In genomic region chr6:54602591-54602990, GRCh38 we compare ENCODE assay signal across 22 cellular contexts.
DNase-seq lines count a peak whose midpoint lies in the region; ATAC-seq and TF ChIP-seq lines count a peak whose summit lies in the region.
"Had no signal": no experiment of that assay in that cellular context is flagged by ENCODE, and none has a peak within 500 bp of the region (broad histone marks: within the 10 kb centered on the region; RNA-seq: fewer than 3 reads in every experiment).

No MANE protein-coding gene starts in this region.

- H3K9me3 Mint-ChIP-seq in stimulated activated memory B cell treated with anti-CD40 and anti-IgM and Interleukin-4, amounts not matched to agents 10 μg/mL and 1 μg/mL and 100 μg/mL, for 72 hours, result peaks cover 2% of the 10 kb centered on the region
- H3K9me3 Mint-ChIP-seq: GM23338, HFFc6 had no signal

- DNase-seq in HFF-Myc (ENCODE audit: extremely low read depth, low read depth) (peak; percentile 49), SK-MEL-5 (ENCODE audit: low read depth, low spot score) (peak; percentile 50), fibroblast of mammary gland (ENCODE audit: low read depth) (peak; percentile 13), AG20443 (ENCODE audit: low spot score) (no peak), hepatic stellate cell (ENCODE audit: low spot score) (no peak)
- no peak for DNase-seq in activated CD4-positive, alpha-beta T cell treated with anti-CD3 and anti-CD28 coated beads for 48 hours
- DNase-seq: AML-193; BE2C; Calu3; CD4-positive, alpha-beta T cell; CD8-positive, alpha-beta memory T cell; DMS53; DMS79 treated with DMSO at 0.1 percent for 48 hours; GF-D8; H9; HFFc6 had no signal

- no peak overlapping the region for H3K4me3 Mint-ChIP-seq in stimulated activated memory B cell treated with anti-CD40 and anti-IgM and Interleukin-4, amounts not matched to agents 10 μg/mL and 1 μg/mL and 100 μg/mL, for 72 hours
- H3K4me3 Mint-ChIP-seq: CD14-positive monocyte; CD4-positive, alpha-beta T cell; CD8-positive, alpha-beta memory T cell; GM23338; H9; HFFc6 had no signal

- H3K4me3 ChIP-seq in HFF-Myc (replicated peaks; ENCODE audit: low read depth, low read length) (no peak overlapping the region), fibroblast of mammary gland (ENCODE audit: control insufficient read depth, low read depth, low read length) (no peak overlapping the region)
- H3K4me3 ChIP-seq: BLaER1 treated with 17β-estradiol and CSF1 and Interleukin-3, amounts not matched to agents 10 nM and 100 nM; GM23338 had no signal

- in situ Hi-C loops in SK-MEL-5 (cut with HindIII; ENCODE audit: low pct_unique_long_range_greater_than_20kb, low sequenced_read_pairs), result no loop called here

- ATAC-seq in stimulated activated memory B cell treated with anti-CD40 and anti-IgM and Interleukin-4, amounts not matched to agents 10 μg/mL and 1 μg/mL and 100 μg/mL, for 72 hours, result peak; percentile 36
- no peak for ATAC-seq in GM21423 (IDR thresholded peaks at IDR 0.05; ENCODE audit: unreplicated experiment)
- ATAC-seq: GM23338, HCT116 had no signal

- no peaks in the 10 kb centered on the region for H3K36me3 Mint-ChIP-seq in stimulated activated memory B cell treated with anti-CD40 and anti-IgM and Interleukin-4, amounts not matched to agents 10 μg/mL and 1 μg/mL and 100 μg/mL, for 72 hours
- H3K36me3 Mint-ChIP-seq: CD14-positive monocyte; CD8-positive, alpha-beta memory T cell had no signal

- H3K4me1 Mint-ChIP-seq in stimulated activated memory B cell treated with anti-CD40 and anti-IgM and Interleukin-4, amounts not matched to agents 10 μg/mL and 1 μg/mL and 100 μg/mL, for 72 hours, result no peaks in the 10 kb centered on the region
- H3K4me1 Mint-ChIP-seq: CD14-positive monocyte; CD8-positive, alpha-beta memory T cell; GM23338; H9 had no signal

- no peak overlapping the region for H3K27ac Mint-ChIP-seq in stimulated activated memory B cell treated with anti-CD40 and anti-IgM and Interleukin-4, amounts not matched to agents 10 μg/mL and 1 μg/mL and 100 μg/mL, for 72 hours
- H3K27ac Mint-ChIP-seq: CD14-positive monocyte; CD4-positive, alpha-beta T cell; CD8-positive, alpha-beta memory T cell; GM23338; H9; HFFc6 had no signal

- H3K27me3 Mint-ChIP-seq in stimulated activated memory B cell treated with anti-CD40 and anti-IgM and Interleukin-4, amounts not matched to agents 10 μg/mL and 1 μg/mL and 100 μg/mL, for 72 hours, result no peaks in the 10 kb centered on the region
- H3K27me3 Mint-ChIP-seq: CD4-positive, alpha-beta T cell; CD8-positive, alpha-beta memory T cell had no signal

- TF ChIP-seq CTCF in HFF-Myc (IDR thresholded peaks at IDR 0.05; ENCODE audit: low read depth, low read length, missing control alignments) (no peak), fibroblast of mammary gland (conservative IDR thresholded peaks at IDR 0.05; ENCODE audit: control insufficient read depth, insufficient read depth, low read depth, low read length) (no peak)

Comparison
In these comparisons a context has a peak if more than half of its experiments do, and no peak if none do; other contexts are left out.
1. DNase-seq: peak in HFF-Myc (single experiment), SK-MEL-5 (single experiment) and fibroblast of mammary gland (single experiment); none in activated CD4-positive, alpha-beta T cell treated with anti-CD3 and anti-CD28 coated beads for 48 hours (single experiment), AG20443 (single experiment) and hepatic stellate cell (single experiment).